Comparison of ENCODE assay signal across 24 cellular contexts in genomic region chr2:111213877-111214276, GRCh38.
DNase-seq lines count a peak whose midpoint lies in the region; ATAC-seq, FAIRE-seq and TF ChIP-seq lines count a peak whose summit lies in the region.
"Had no signal": no experiment of that assay in that cellular context is flagged by ENCODE, and none has a peak within 500 bp of the region (broad histone marks: within the 10 kb centered on the region; RNA-seq: fewer than 3 reads in every experiment).

No MANE protein-coding gene starts in this region.

- peak overlapping the region; percentile 93 for H3K27ac Mint-ChIP-seq in dendritic cell treated with granulocyte-macrophage colony-stimulating factor and Interleukin-4, amounts not matched to agents 40 ng/mL and 50 ng/mL, for 4 days
- H3K27ac Mint-ChIP-seq: CD14-positive monocyte; CD4-positive, alpha-beta T cell; CD8-positive, alpha-beta memory T cell; GM23338; H9 had no signal

- no peak overlapping the region for H3K27ac ChIP-seq in HEK293 (ENCODE audit: extremely low read depth, low read depth, low read length)
- H3K27ac ChIP-seq: A549; BLaER1 treated with 17β-estradiol and CSF1 and Interleukin-3, amounts not matched to agents 10 nM and 100 nM had no signal

- peaks cover 15% of the 10 kb centered on the region for H3K4me1 Mint-ChIP-seq in dendritic cell treated with granulocyte-macrophage colony-stimulating factor and Interleukin-4, amounts not matched to agents 40 ng/mL and 50 ng/mL, for 4 days (ENCODE audit: low read depth)
- H3K4me1 Mint-ChIP-seq: CD14-positive monocyte had no signal

- H3K4me1 ChIP-seq in HEK293 (ENCODE audit: control insufficient read depth, insufficient read depth, low read length) = no peaks in the 10 kb centered on the region
- H3K4me1 ChIP-seq in adipocyte (ENCODE audit: control insufficient read depth, insufficient read depth, low read length) = peaks cover 3% of the 10 kb centered on the region
- H3K4me1 ChIP-seq: BE2C had no signal

- H3K9me3 ChIP-seq in HEK293 (ENCODE audit: control insufficient read depth, insufficient read depth, low read depth, low read length) (no peaks in the 10 kb centered on the region), adipocyte (ENCODE audit: control insufficient read depth, low read length) (peaks cover 12% of the 10 kb centered on the region)
- H3K9me3 ChIP-seq: BE2C had no signal

- POLR2A ChIA-PET in HEK293 (lab: Yijun Ruan, JAX) = no interaction called here

- intact Hi-C loops in dendritic cell treated with granulocyte-macrophage colony-stimulating factor and Interleukin-4, amounts not matched to agents 40 ng/mL and 50 ng/mL, for 4 days (cut with micrococcal nuclease) = no loop called here

- no peak for TF ChIP-seq CTCF in HEK293 (tag by site-specific recombination; IDR thresholded peaks at IDR 0.05)

- CTCF ChIA-PET in HEK293 (lab: Yijun Ruan, JAX) = interaction anchor here (0.6 kb wide), 1 partner anchor 10 kb away, joined by 3 read pairs; no protein-coding TSS in a partner anchor

- H3K27me3 Mint-ChIP-seq in dendritic cell treated with granulocyte-macrophage colony-stimulating factor and Interleukin-4, amounts not matched to agents 40 ng/mL and 50 ng/mL, for 4 days = no peaks in the 10 kb centered on the region
- H3K27me3 Mint-ChIP-seq: CD4-positive, alpha-beta T cell had no signal

- no peak overlapping the region for H3K4me3 ChIP-seq in HEK293 (ENCODE audit: low read depth, low read length)
- peak overlapping the region; percentile 30 for H3K4me3 ChIP-seq in adipocyte (ENCODE audit: low read length)
- H3K4me3 ChIP-seq: A549; BLaER1 treated with 17β-estradiol and CSF1 and Interleukin-3, amounts not matched to agents 10 nM and 100 nM; GM23338 had no signal

- no peak overlapping the region for H3K4me3 Mint-ChIP-seq in dendritic cell treated with granulocyte-macrophage colony-stimulating factor and Interleukin-4, amounts not matched to agents 40 ng/mL and 50 ng/mL, for 4 days
- H3K4me3 Mint-ChIP-seq: CD14-positive monocyte; CD4-positive, alpha-beta T cell; CD8-positive, alpha-beta memory T cell; GM23338; H9 had no signal

- ATAC-seq in HG03097 (IDR thresholded peaks at IDR 0.05; ENCODE audit: low FRiP score, unreplicated experiment) = no peak
- ATAC-seq: A549, GM23338 had no signal

- no peaks in the 10 kb centered on the region for H3K27me3 ChIP-seq in adipocyte (replicated peaks; ENCODE audit: control insufficient read depth, insufficient read depth, low read length)
- H3K27me3 ChIP-seq: BE2C; BLaER1 treated with 17β-estradiol and CSF1 and Interleukin-3, amounts not matched to agents 10 nM and 100 nM had no signal

- peak; percentile 36 for FAIRE-seq in G401.6 (lab: Jason Lieb, UNC)
- FAIRE-seq: A549, D721Med, GM12892 had no signal

- no peak overlapping the region for H3K9ac ChIP-seq in adipocyte (ENCODE audit: low read length)
- H3K9ac ChIP-seq: BLaER1 treated with 17β-estradiol and CSF1 and Interleukin-3, amounts not matched to agents 10 nM and 100 nM had no signal

- H3K36me3 Mint-ChIP-seq in dendritic cell treated with granulocyte-macrophage colony-stimulating factor and Interleukin-4, amounts not matched to agents 40 ng/mL and 50 ng/mL, for 4 days (ENCODE audit: low read depth) = peaks cover 17% of the 10 kb centered on the region

- H3K9me3 Mint-ChIP-seq in dendritic cell treated with granulocyte-macrophage colony-stimulating factor and Interleukin-4, amounts not matched to agents 40 ng/mL and 50 ng/mL, for 4 days = peaks cover 17% of the 10 kb centered on the region

- DNase-seq in adipocyte (ENCODE audit: low read depth) (no peak), NCI-H1436 (lab: John Stamatoyannopoulos, UW) (no peak)
- no peak for DNase-seq in activated CD8-positive, alpha-beta memory T cell treated with anti-CD3 and anti-CD28 coated beads for 24 hours
- DNase-seq: 8988T; ACHN; AML-193; BE2C; CD4-positive, alpha-beta T cell; CD8-positive, alpha-beta memory T cell; DMS 273 treated with DMSO at 0.1 percent for 48 hours; DMS79; EL; GF-D8; H9 had no signal

- H3K36me3 ChIP-seq in HEK293 (ENCODE audit: control insufficient read depth in 2 of 2, insufficient read depth in 1 of 2, low read length in 2 of 2) (no peaks in the 10 kb centered on the region), adipocyte (ENCODE audit: control insufficient read depth, insufficient read depth, low read length, severe bottlenecking) (no peaks in the 10 kb centered on the region)
- H3K36me3 ChIP-seq: BE2C; BLaER1 treated with 17β-estradiol and CSF1 and Interleukin-3, amounts not matched to agents 10 nM and 100 nM had no signal

TF ChIP-seq in HEK293, 187 proteins besides CTCF, POLR2A, EP300 and RAD21:
- TF ChIP-seq TRIM28 (IDR thresholded peaks at IDR 0.05; ENCODE audit: borderline replicate concordance, low read length) = no peak
- peak; percentile 85 for TF ChIP-seq SETDB1 (IDR thresholded peaks at IDR 0.05; ENCODE audit: insufficient read length, low read length)
